26 cellular contexts compared by ENCODE assay signal in genomic region chr16:76446251-76446650, GRCh38.
"Had no signal": no experiment of that assay in that cellular context is flagged by ENCODE, and none has a peak within 500 bp of the region (broad histone marks: within the 10 kb centered on the region; RNA-seq: fewer than 3 reads in every experiment).

No MANE protein-coding gene starts in this region.

- DNase-seq: naive thymus-derived CD4-positive, alpha-beta T cell; natural killer cell; nucleus accumbens; pancreas; right lobe of liver; spleen; stimulated activated CD4-positive, alpha-beta T cell treated with anti-CD3 and anti-CD28 coated beads, Interleukin-12 subunit alpha, Interleukin-12 subunit beta, amount 100 ng/mL, for 4 hours; stimulated activated CD4-positive, alpha-beta T cell treated with anti-CD3 and anti-CD28 coated beads, Interleukin-1b, Interleukin-23, amount 100 ng/mL, for 48 hours; stimulated activated CD4-positive, alpha-beta T cell treated with anti-CD3 and anti-CD28 coated beads, Interleukin-4, amount 100 ng/mL, for 1 hour; stimulated activated CD4-positive, alpha-beta T cell treated with anti-CD3 and anti-CD28 coated beads, Interleukin-4, amount 100 ng/mL, for 4 hours; stimulated activated CD8-positive, alpha-beta memory T cell treated with anti-CD3 and anti-CD28 coated beads, Interleukin-4, amount 100 ng/mL, for 48 hours; stimulated activated naive CD4-positive, alpha-beta T cell; stimulated activated naive CD8-positive, alpha-beta T cell treated with anti-CD3 and anti-CD28 coated beads, Interleukin-15, amount 100 ng/mL, for 72 hours; stimulated activated naive CD8-positive, alpha-beta T cell treated with anti-CD3 and anti-CD28 coated beads, Interleukin-15, Interleukin-2, amounts not matched to agents 100 U/mL and 50 U/mL, for 24 hours; substantia nigra; testis; tibial artery; transverse colon; upper lobe of right lung; uterus had no signal

- H3K27ac ChIP-seq: neutrophil, pancreas, prostate gland, right lobe of liver, skin epidermis, spleen, suprapubic skin, testis, tibial artery, transverse colon, upper lobe of right lung, uterus had no signal

- ATAC-seq: naive thymus-derived CD4-positive, alpha-beta T cell; natural killer cell; pancreas; right cardiac atrium; right lobe of liver; stimulated activated memory B cell treated with anti-CD40 and anti-IgM and Interleukin-4, amounts not matched to agents 10 μg/mL and 1 μg/mL and 100 μg/mL, for 72 hours; stimulated activated naive CD8-positive, alpha-beta T cell treated with anti-CD3 and anti-CD28 coated beads, Interleukin-15, amount 100 ng/mL, for 72 hours; stimulated activated naive CD8-positive, alpha-beta T cell treated with anti-CD3 and anti-CD28 coated beads, Interleukin-15, Interleukin-2, amounts not matched to agents 100 U/mL and 50 U/mL, for 24 hours; upper lobe of right lung had no signal
